ENCODE assay signal across 8 cellular contexts in genomic region chr4:1712216-1713002, GRCh38. TPM values are rescaled to one million over a fixed set of nuclear protein-coding genes. Genes with fewer than 3 reads are reported as not detected.
DNase-seq lines count a peak whose midpoint lies in the region; ATAC-seq and TF ChIP-seq lines count a peak whose summit lies in the region.

Gene SLBP (minus strand): TSS chr4:1712319. CDS start chr4:1712188, 131 bp downstream.

- no peaks in the 10 kb centered on the region for H3K9me2 ChIP-seq in SK-N-SH

- POLR2A ChIA-PET in GM10248 (lab: Yijun Ruan, JAX) = interaction anchor here (0.5 to 1.4 kb wide), 7 partner anchors 9 to 333 kb away, joined by 3 to 9 read pairs (median 3); partner anchors contain the start of genes TACC3 and TMEM129
- POLR2A ChIA-PET in SK-N-SH (lab: Yijun Ruan, JAX) = interaction anchor here (0.7 to 2.1 kb wide), 5 partner anchors 8 to 68 kb away, joined by 3 to 16 read pairs (median 4); partner anchors contain the start of genes TACC3 and TMEM129

- peak within 1 kb of the TSS; percentile 77 to 97 for H3K4me3 ChIP-seq in SK-N-SH (ENCODE audit: low read depth in 2 of 2, low read length in 1 of 2)

- peak within 1 kb of the TSS; percentile 90 to 97 for H3K27ac ChIP-seq in SK-N-SH (ENCODE audit: low read depth in 2 of 2, low read length in 1 of 2)
- peak within 1 kb of the TSS; percentile 87 for H3K27ac ChIP-seq in temporal lobe (ENCODE audit: low read depth, low read length)

- TF ChIP-seq RAD21 in SK-N-SH (IDR thresholded peaks at IDR 0.05; ENCODE audit: low read length) = no peak

- H4K20me1 ChIP-seq in SK-N-SH (ENCODE audit: insufficient read depth) = peaks cover 31% of the 10 kb centered on the region

- peak within 1 kb of the TSS; percentile 93 for H2AFZ ChIP-seq in SK-N-SH (ENCODE audit: low read depth)

- TF ChIP-seq EP300 in SK-N-SH (IDR thresholded peaks at IDR 0.05; ENCODE audit: borderline replicate concordance in 1 of 2, low read depth in 1 of 2, low read length in 1 of 2) = peak in 1 of 2 experiments; percentile 38; a peak in 1 of 4 replicates

- H3K9me3 ChIP-seq in SK-N-SH = no peaks in the 10 kb centered on the region

- H3K36me3 ChIP-seq in SK-N-SH (replicated peaks in 1 of 2; ENCODE audit: control insufficient read depth in 1 of 2, insufficient read depth in 2 of 2, low read length in 1 of 2) = peaks cover 18 to 27% of the 10 kb centered on the region in 2 experiments

- H3K4me2 ChIP-seq in SK-N-SH = peak within 1 kb of the TSS; percentile 99

- no peaks in the 10 kb centered on the region for H3K27me3 ChIP-seq in SK-N-SH (ENCODE audit: insufficient read depth)

- ATAC-seq in HG02610 (IDR thresholded peaks at IDR 0.05; ENCODE audit: unreplicated experiment) (peak; percentile 77), omental fat pad (ENCODE audit: low FRiP score) (peak; percentile 97)

- TF ChIP-seq CTCF in GM10248 (IDR thresholded peaks at IDR 0.05; ENCODE audit: control extremely low read depth, extremely low read depth, low read depth, missing control alignments) = no peak
- no peak for TF ChIP-seq CTCF in SK-N-SH (IDR thresholded peaks at IDR 0.05)
- no peak for TF ChIP-seq CTCF in omental fat pad (IDR thresholded peaks at IDR 0.05)

- WGBS in SK-N-SH (ENCODE audit: low lambda C conversion rate) = 0% methylated on average over 2 of the region's 98 CpGs

- H3K9ac ChIP-seq in SK-N-SH = peak within 1 kb of the TSS; percentile 100

- H3F3A ChIP-seq in SK-N-SH (replicated peaks; ENCODE audit: insufficient read depth) = peaks cover 24% of the 10 kb centered on the region

- peaks cover 88% of the 10 kb centered on the region for H3K79me2 ChIP-seq in SK-N-SH (ENCODE audit: insufficient read depth)

- peak; percentile 98 for DNase-seq in GM10248 (ENCODE audit: extremely low spot score)
- peak; percentile 93 for DNase-seq in NCI-H1092 (lab: John Stamatoyannopoulos, UW)
- peak; percentile 97 for DNase-seq in SK-N-SH
- DNase-seq in activated naive CD4-positive, alpha-beta T cell treated with anti-CD3 and anti-CD28 coated beads, Interleukin-2, amount 50 U/mL, for 16 hours = peak; percentile 99
- peak; percentile 96 for DNase-seq in germinal center (ENCODE audit: low spot score)
- peak; percentile 86 for DNase-seq in omental fat pad (ENCODE audit: low spot score)

- CTCF ChIA-PET in GM10248 (lab: Yijun Ruan, JAX) = interaction anchor here (1.4 to 9.6 kb wide), 4 partner anchors 11 to 33 kb away, joined by 3 to 149 read pairs (median 14); no protein-coding TSS in a partner anchor
- CTCF ChIA-PET in SK-N-SH (lab: Yijun Ruan, JAX) = interaction anchor here (0.6 to 2.1 kb wide), 5 partner anchors 8 to 187 kb away, joined by 3 to 19 read pairs (median 4); partner anchors contain the start of genes TACC3 and TMEM129

- H3K4me1 ChIP-seq in SK-N-SH (ENCODE audit: control insufficient read depth in 1 of 2, insufficient read depth in 2 of 2, low read depth in 1 of 2, low read length in 1 of 2) = peaks cover 14 to 23% of the 10 kb centered on the region in 2 experiments; a peak in 2 of 4 replicates

TF ChIP-seq in SK-N-SH, 30 proteins besides CTCF, POLR2A, EP300 and RAD21 (continues in another document):
- TF ChIP-seq ELF1 (IDR thresholded peaks at IDR 0.05) (peak; percentile 98), TCF12 (IDR thresholded peaks at IDR 0.05) (peak; percentile 5; the same call in 1 of the 2 replicates), RXRA (IDR thresholded peaks at IDR 0.05; ENCODE audit: borderline replicate concordance, low read depth) (0 out of 2 replicates have a peak, but pooled peaks have one; percentile 10), RCOR1 (IDR thresholded peaks at IDR 0.05; ENCODE audit: low read length) (no peak), REST (IDR thresholded peaks at IDR 0.05; ENCODE audit: low read depth, low read length) (peak; percentile 16; the same call in 1 of the 2 replicates), FOSL2 (IDR thresholded peaks at IDR 0.05; ENCODE audit: borderline replicate concordance, low read depth) (no peak), NRF1 (IDR thresholded peaks at IDR 0.05; ENCODE audit: low read depth, low read length) (peak; percentile 61), MXI1 (IDR thresholded peaks at IDR 0.05; ENCODE audit: low read depth, low read length) (peak; percentile 96), MAX (IDR thresholded peaks at IDR 0.05; ENCODE audit: low read depth) (peak; percentile 93), FOXM1 (IDR thresholded peaks at IDR 0.05; ENCODE audit: low read depth) (0 out of 2 replicates have a peak, but pooled peaks have one; percentile 49), SIN3A (IDR thresholded peaks at IDR 0.05; ENCODE audit: borderline replicate concordance, low read depth, low read length) (peak; percentile 98; the same call in 1 of the 2 replicates), FOXJ3 (CRISPR knock-in tag; IDR thresholded peaks at IDR 0.05) (no peak), USF1 (IDR thresholded peaks at IDR 0.05; ENCODE audit: borderline replicate concordance, low read depth) (0 out of 2 replicates have a peak, but pooled peaks have one; percentile 4), IRF3 (IDR thresholded peaks at IDR 0.05; ENCODE audit: low read depth, low read length) (0 out of 2 replicates have a peak, but pooled peaks have one; percentile 21), SMC3 (IDR thresholded peaks at IDR 0.05; ENCODE audit: low read depth, low read length) (no peak), TAF1 (IDR thresholded peaks at IDR 0.05; ENCODE audit: borderline replicate concordance, low read depth, low read length) (peak; percentile 88)
- TF ChIP-seq, protein P1, sequence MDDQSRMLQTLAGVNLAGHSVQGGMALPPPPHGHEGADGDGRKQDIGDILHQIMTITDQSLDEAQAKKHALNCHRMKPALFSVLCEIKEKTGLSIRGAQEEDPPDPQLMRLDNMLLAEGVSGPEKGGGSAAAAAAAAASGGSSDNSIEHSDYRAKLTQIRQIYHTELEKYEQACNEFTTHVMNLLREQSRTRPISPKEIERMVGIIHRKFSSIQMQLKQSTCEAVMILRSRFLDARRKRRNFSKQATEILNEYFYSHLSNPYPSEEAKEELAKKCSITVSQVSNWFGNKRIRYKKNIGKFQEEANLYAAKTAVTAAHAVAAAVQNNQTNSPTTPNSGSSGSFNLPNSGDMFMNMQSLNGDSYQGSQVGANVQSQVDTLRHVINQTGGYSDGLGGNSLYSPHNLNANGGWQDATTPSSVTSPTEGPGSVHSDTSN (IDR thresholded peaks at IDR 0.05) = no peak
- TF ChIP-seq, protein P2, sequence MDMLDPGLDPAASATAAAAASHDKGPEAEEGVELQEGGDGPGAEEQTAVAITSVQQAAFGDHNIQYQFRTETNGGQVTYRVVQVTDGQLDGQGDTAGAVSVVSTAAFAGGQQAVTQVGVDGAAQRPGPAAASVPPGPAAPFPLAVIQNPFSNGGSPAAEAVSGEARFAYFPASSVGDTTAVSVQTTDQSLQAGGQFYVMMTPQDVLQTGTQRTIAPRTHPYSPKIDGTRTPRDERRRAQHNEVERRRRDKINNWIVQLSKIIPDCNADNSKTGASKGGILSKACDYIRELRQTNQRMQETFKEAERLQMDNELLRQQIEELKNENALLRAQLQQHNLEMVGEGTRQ (IDR thresholded peaks at IDR 0.05; ENCODE audit: borderline replicate concordance, low read depth, low read length) = no peak

RNA-seq across cellular contexts. Expression of gene SLBP, which starts in this region (rescaled TPM):
- 51.5 and 64.3 TPM in 2 replicates for polyA plus RNA-seq in SK-N-SH (2012; rRNA removed)
- polyA plus RNA-seq in SK-N-SH (2012; cell fraction: cytosol; rRNA removed) = 69.5 and 78.4 TPM in 2 replicates
- polyA plus RNA-seq in SK-N-SH (2012; cell fraction: nucleus; rRNA removed) = 30.8 and 40.1 TPM in 2 replicates
- 10 to 100 TPM; 33.3 to 58.4 (median 40.3) TPM for total RNA-seq in omental fat pad
- 32.5 TPM for total RNA-seq in temporal lobe

Comparison
In these comparisons a context has a peak if more than half of its experiments do, and no peak if none do; other contexts are left out.
1. Peak in every context shown above with its lines: DNase-seq, ATAC-seq, H3K4me3 ChIP-seq and H3K27ac ChIP-seq.